In genomic region chr2:136351684-136352083, GRCh38 we compare ENCODE assay signal across 17 cellular contexts.
DNase-seq lines count a peak whose midpoint lies in the region; ATAC-seq and TF ChIP-seq lines count a peak whose summit lies in the region.
"Had no signal": no experiment of that assay in that cellular context is flagged by ENCODE, and none has a peak within 500 bp of the region (broad histone marks: within the 10 kb centered on the region; RNA-seq: fewer than 3 reads in every experiment).

No MANE protein-coding gene starts in this region.

- intact Hi-C loops in activated CD8-positive, alpha-beta T cell treated with anti-CD3 and anti-CD28 coated beads for 36 hours (cut with micrococcal nuclease) = no loop called here
- intact Hi-C loops in A673 (cut with micrococcal nuclease; ENCODE audit: unreplicated experiment) = no loop called here

- CTCF ChIA-PET in activated CD8-positive, alpha-beta T cell treated with anti-CD3 and anti-CD28 coated beads for 36 hours (lab: Charles Lee) = interaction anchor here (0.9 kb wide), 1 partner anchor 10 kb away, joined by 3 read pairs; no protein-coding TSS in a partner anchor
- CTCF ChIA-PET in activated CD8-positive, alpha-beta T cell treated with anti-CD3 and anti-CD28 coated beads, Interleukin-2, amount 10 ng/mL, durations not matched to agents 7 days and 5 days (lab: Charles Lee) = no interaction called here
- CTCF ChIA-PET in A673 (lab: Charles Lee) = no interaction called here

- no peaks in the 10 kb centered on the region for H3K36me3 Mint-ChIP-seq in activated CD8-positive, alpha-beta T cell treated with anti-CD3 and anti-CD28 coated beads for 36 hours (ENCODE audit: low read depth)
- peaks cover 5% of the 10 kb centered on the region for H3K36me3 Mint-ChIP-seq in activated CD8-positive, alpha-beta T cell treated with anti-CD3 and anti-CD28 coated beads, Interleukin-2, amount 10 ng/mL, durations not matched to agents 7 days and 5 days (ENCODE audit: low read depth)
- no peaks in the 10 kb centered on the region for H3K36me3 Mint-ChIP-seq in activated naive CD8-positive, alpha-beta T cell treated with anti-CD3 and anti-CD28 coated beads, Interleukin-2, amount 50 U/mL, for 24 hours (ENCODE audit: low read depth)
- peaks cover 5% of the 10 kb centered on the region for H3K36me3 Mint-ChIP-seq in activated naive CD8-positive, alpha-beta T cell treated with anti-CD3 and anti-CD28 coated beads for 36 hours
- H3K36me3 Mint-ChIP-seq in endothelial cell (ENCODE audit: low read depth, unreplicated experiment) = no peaks in the 10 kb centered on the region
- H3K36me3 Mint-ChIP-seq in stimulated activated naive CD8-positive, alpha-beta T cell treated with anti-CD3 and anti-CD28 coated beads, Interleukin-15, Interleukin-2, amounts not matched to agents 100 ng/mL and 50 ng/mL, for 24 hours (ENCODE audit: low read depth) = peaks cover 10% of the 10 kb centered on the region
- H3K36me3 Mint-ChIP-seq: CD14-positive monocyte had no signal

- H3K27ac ChIP-seq in A673 (ENCODE audit: low read depth, low read length, poor library complexity, severe bottlenecking) = no peak overlapping the region

- BruUV-seq in A673 (replicated peaks; lab: Mats Ljungman, UMichigan) = no TSS peak

- no peaks in the 10 kb centered on the region for H3K4me1 ChIP-seq in A673 (ENCODE audit: insufficient read depth, low read length, poor library complexity, severe bottlenecking)

- DNase-seq in activated CD8-positive, alpha-beta T cell treated with anti-CD3 and anti-CD28 coated beads for 36 hours = peak; percentile 29
- DNase-seq in activated CD8-positive, alpha-beta T cell treated with anti-CD3 and anti-CD28 coated beads, Interleukin-2, amount 10 ng/mL, durations not matched to agents 7 days and 5 days = no peak
- DNase-seq in activated naive CD8-positive, alpha-beta T cell treated with anti-CD3 and anti-CD28 coated beads, Interleukin-2, amount 50 U/mL, for 24 hours = no peak
- no peak for DNase-seq in activated naive CD8-positive, alpha-beta T cell treated with anti-CD3 and anti-CD28 coated beads for 36 hours
- DNase-seq in endothelial cell (ENCODE audit: low spot score) (no peak), A673 (ENCODE audit: low spot score) (no peak), left lobe of liver (ENCODE audit: low spot score) (no peak)
- DNase-seq: Karpas-422, NCI-H1694, NCI-H2081 treated with DMSO at 0.1 percent for 48 hours, NCI-H446 treated with DMSO at 0.1 percent for 48 hours, NCI-H526 treated with DMSO at 0.1 percent for 48 hours had no signal

- H3K4me3 ChIP-seq in A673 (ENCODE audit: low read depth, low read length, poor library complexity, severe bottlenecking) = no peak overlapping the region

- H3K9me3 Mint-ChIP-seq in activated CD8-positive, alpha-beta T cell treated with anti-CD3 and anti-CD28 coated beads for 36 hours = peaks cover 8% of the 10 kb centered on the region
- H3K9me3 Mint-ChIP-seq in activated CD8-positive, alpha-beta T cell treated with anti-CD3 and anti-CD28 coated beads, Interleukin-2, amount 10 ng/mL, durations not matched to agents 7 days and 5 days (ENCODE audit: insufficient read depth) = peaks cover 9% of the 10 kb centered on the region
- H3K9me3 Mint-ChIP-seq in activated naive CD8-positive, alpha-beta T cell treated with anti-CD3 and anti-CD28 coated beads, Interleukin-2, amount 50 U/mL, for 24 hours = peaks cover 15% of the 10 kb centered on the region
- H3K9me3 Mint-ChIP-seq in activated naive CD8-positive, alpha-beta T cell treated with anti-CD3 and anti-CD28 coated beads for 36 hours = peaks cover 11% of the 10 kb centered on the region
- H3K9me3 Mint-ChIP-seq in endothelial cell (ENCODE audit: unreplicated experiment) = no peaks in the 10 kb centered on the region
- peaks cover 15% of the 10 kb centered on the region for H3K9me3 Mint-ChIP-seq in stimulated activated naive CD8-positive, alpha-beta T cell treated with anti-CD3 and anti-CD28 coated beads, Interleukin-15, Interleukin-2, amounts not matched to agents 100 ng/mL and 50 ng/mL, for 24 hours

- no peak overlapping the region for H3K27ac Mint-ChIP-seq in activated CD8-positive, alpha-beta T cell treated with anti-CD3 and anti-CD28 coated beads for 36 hours
- H3K27ac Mint-ChIP-seq in activated CD8-positive, alpha-beta T cell treated with anti-CD3 and anti-CD28 coated beads, Interleukin-2, amount 10 ng/mL, durations not matched to agents 7 days and 5 days = no peak overlapping the region
- no peak overlapping the region for H3K27ac Mint-ChIP-seq in activated naive CD8-positive, alpha-beta T cell treated with anti-CD3 and anti-CD28 coated beads, Interleukin-2, amount 50 U/mL, for 24 hours
- no peak overlapping the region for H3K27ac Mint-ChIP-seq in activated naive CD8-positive, alpha-beta T cell treated with anti-CD3 and anti-CD28 coated beads for 36 hours
- H3K27ac Mint-ChIP-seq in endothelial cell (ENCODE audit: unreplicated experiment) = no peak overlapping the region
- peak overlapping the region; percentile 17 for H3K27ac Mint-ChIP-seq in stimulated activated naive CD8-positive, alpha-beta T cell treated with anti-CD3 and anti-CD28 coated beads, Interleukin-15, Interleukin-2, amounts not matched to agents 100 ng/mL and 50 ng/mL, for 24 hours
- H3K27ac Mint-ChIP-seq: B cell had no signal

- H3K4me3 Mint-ChIP-seq in activated CD8-positive, alpha-beta T cell treated with anti-CD3 and anti-CD28 coated beads for 36 hours = no peak overlapping the region
- H3K4me3 Mint-ChIP-seq in activated CD8-positive, alpha-beta T cell treated with anti-CD3 and anti-CD28 coated beads, Interleukin-2, amount 10 ng/mL, durations not matched to agents 7 days and 5 days = no peak overlapping the region
- no peak overlapping the region for H3K4me3 Mint-ChIP-seq in activated naive CD8-positive, alpha-beta T cell treated with anti-CD3 and anti-CD28 coated beads, Interleukin-2, amount 50 U/mL, for 24 hours
- no peak overlapping the region for H3K4me3 Mint-ChIP-seq in activated naive CD8-positive, alpha-beta T cell treated with anti-CD3 and anti-CD28 coated beads for 36 hours
- peak overlapping the region; percentile 25 for H3K4me3 Mint-ChIP-seq in endothelial cell (ENCODE audit: unreplicated experiment)
- no peak overlapping the region for H3K4me3 Mint-ChIP-seq in stimulated activated naive CD8-positive, alpha-beta T cell treated with anti-CD3 and anti-CD28 coated beads, Interleukin-15, Interleukin-2, amounts not matched to agents 100 ng/mL and 50 ng/mL, for 24 hours
- H3K4me3 Mint-ChIP-seq: B cell, CD14-positive monocyte had no signal

- TF ChIP-seq CTCF in activated CD8-positive, alpha-beta T cell treated with anti-CD3 and anti-CD28 coated beads for 36 hours (IDR thresholded peaks at IDR 0.05) = no peak
- TF ChIP-seq CTCF in endothelial cell (IDR thresholded peaks at IDR 0.05; ENCODE audit: unreplicated experiment) (no peak), A673 (conservative IDR thresholded peaks at IDR 0.05; ENCODE audit: low read depth, low read length) (no peak)

- H3K9me3 ChIP-seq in A673 (ENCODE audit: low read depth, low read length, poor library complexity, severe bottlenecking) = no peaks in the 10 kb centered on the region

- H3K4me1 Mint-ChIP-seq in activated CD8-positive, alpha-beta T cell treated with anti-CD3 and anti-CD28 coated beads for 36 hours (ENCODE audit: low read depth) = peaks cover 21% of the 10 kb centered on the region
- H3K4me1 Mint-ChIP-seq in activated CD8-positive, alpha-beta T cell treated with anti-CD3 and anti-CD28 coated beads, Interleukin-2, amount 10 ng/mL, durations not matched to agents 7 days and 5 days (ENCODE audit: low read depth) = peaks cover 7% of the 10 kb centered on the region
- peaks cover 20% of the 10 kb centered on the region for H3K4me1 Mint-ChIP-seq in activated naive CD8-positive, alpha-beta T cell treated with anti-CD3 and anti-CD28 coated beads, Interleukin-2, amount 50 U/mL, for 24 hours
- H3K4me1 Mint-ChIP-seq in activated naive CD8-positive, alpha-beta T cell treated with anti-CD3 and anti-CD28 coated beads for 36 hours = peaks cover 12% of the 10 kb centered on the region
- H3K4me1 Mint-ChIP-seq in endothelial cell (ENCODE audit: unreplicated experiment) = peaks cover 2% of the 10 kb centered on the region
- H3K4me1 Mint-ChIP-seq in stimulated activated naive CD8-positive, alpha-beta T cell treated with anti-CD3 and anti-CD28 coated beads, Interleukin-15, Interleukin-2, amounts not matched to agents 100 ng/mL and 50 ng/mL, for 24 hours (ENCODE audit: low read depth) = peaks cover 20% of the 10 kb centered on the region
- H3K4me1 Mint-ChIP-seq: B cell had no signal

- no peaks in the 10 kb centered on the region for H3K36me3 ChIP-seq in A673 (ENCODE audit: insufficient read depth, low read length, poor library complexity, severe bottlenecking)

- no peaks in the 10 kb centered on the region for H3K27me3 ChIP-seq in A673 (replicated peaks; ENCODE audit: insufficient read depth, low read depth, low read length, poor library complexity)

- POLR2A ChIA-PET in activated CD8-positive, alpha-beta T cell treated with anti-CD3 and anti-CD28 coated beads for 36 hours (lab: Charles Lee) = no interaction called here
- POLR2A ChIA-PET in activated CD8-positive, alpha-beta T cell treated with anti-CD3 and anti-CD28 coated beads, Interleukin-2, amount 10 ng/mL, durations not matched to agents 7 days and 5 days (lab: Charles Lee) = no interaction called here
- POLR2A ChIA-PET in A673 (lab: Charles Lee; ENCODE audit: low non-redundant PET) = no interaction called here

- H3K27me3 Mint-ChIP-seq in activated CD8-positive, alpha-beta T cell treated with anti-CD3 and anti-CD28 coated beads for 36 hours = no peaks in the 10 kb centered on the region
- peaks cover 4% of the 10 kb centered on the region for H3K27me3 Mint-ChIP-seq in activated CD8-positive, alpha-beta T cell treated with anti-CD3 and anti-CD28 coated beads, Interleukin-2, amount 10 ng/mL, durations not matched to agents 7 days and 5 days (ENCODE audit: low read depth)
- peaks cover 2% of the 10 kb centered on the region for H3K27me3 Mint-ChIP-seq in activated naive CD8-positive, alpha-beta T cell treated with anti-CD3 and anti-CD28 coated beads, Interleukin-2, amount 50 U/mL, for 24 hours
- H3K27me3 Mint-ChIP-seq in activated naive CD8-positive, alpha-beta T cell treated with anti-CD3 and anti-CD28 coated beads for 36 hours = peaks cover 8% of the 10 kb centered on the region
- peaks cover 4% of the 10 kb centered on the region for H3K27me3 Mint-ChIP-seq in endothelial cell (ENCODE audit: unreplicated experiment)
- peaks cover 2% of the 10 kb centered on the region for H3K27me3 Mint-ChIP-seq in stimulated activated naive CD8-positive, alpha-beta T cell treated with anti-CD3 and anti-CD28 coated beads, Interleukin-15, Interleukin-2, amounts not matched to agents 100 ng/mL and 50 ng/mL, for 24 hours
- H3K27me3 Mint-ChIP-seq: B cell had no signal

- ATAC-seq in activated CD8-positive, alpha-beta T cell treated with anti-CD3 and anti-CD28 coated beads for 36 hours = peak; percentile 73
- no peak for ATAC-seq in activated CD8-positive, alpha-beta T cell treated with anti-CD3 and anti-CD28 coated beads, Interleukin-2, amount 10 ng/mL, durations not matched to agents 7 days and 5 days
- peak; percentile 55 for ATAC-seq in activated naive CD8-positive, alpha-beta T cell treated with anti-CD3 and anti-CD28 coated beads, Interleukin-2, amount 50 U/mL, for 24 hours
- no peak for ATAC-seq in left lobe of liver
- ATAC-seq: HCT116, Right ventricle myocardium inferior had no signal

Comparison
In these comparisons a context has a peak if more than half of its experiments do, and no peak if none do; other contexts are left out.
1. ATAC-seq: peak in activated CD8-positive, alpha-beta T cell treated with anti-CD3 and anti-CD28 coated beads for 36 hours (single experiment) and activated naive CD8-positive, alpha-beta T cell treated with anti-CD3 and anti-CD28 coated beads, Interleukin-2, amount 50 U/mL, for 24 hours (single experiment); none in activated CD8-positive, alpha-beta T cell treated with anti-CD3 and anti-CD28 coated beads, Interleukin-2, amount 10 ng/mL, durations not matched to agents 7 days and 5 days (single experiment) and left lobe of liver (single experiment).